In the genomic region with DNA sequence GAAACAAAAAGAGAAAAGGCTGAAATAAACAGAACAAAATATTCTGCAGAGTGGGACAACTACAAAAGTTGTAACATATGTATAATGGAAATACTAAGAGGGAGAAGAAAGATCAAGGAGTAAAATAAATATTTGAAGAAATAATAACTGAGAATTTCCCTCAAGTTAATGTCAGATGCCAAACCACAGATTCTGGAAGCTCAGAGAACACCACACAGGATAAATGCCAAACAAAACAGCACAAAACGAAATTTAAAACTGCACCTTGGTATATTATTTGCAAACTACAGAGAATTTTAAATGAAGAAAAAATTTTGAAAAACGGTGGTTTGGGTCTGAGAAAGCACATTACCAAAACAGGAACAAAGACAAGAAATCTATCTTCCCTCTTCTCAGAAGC, we compare ENCODE assay signal across 2 cellular contexts.
TF ChIP-seq lines count a peak whose summit lies in the region.

No MANE protein-coding gene starts in this region.

TF ChIP-seq in SK-N-SH, 30 proteins besides CTCF, POLR2A, EP300 and RAD21 (continued from another document):
- TF ChIP-seq SMC3 (IDR thresholded peaks at IDR 0.05; ENCODE audit: low read depth, low read length) (no peak), NFIC (IDR thresholded peaks at IDR 0.05; ENCODE audit: borderline replicate concordance) (no peak), EZH2phosphoT487 (IDR thresholded peaks at IDR 0.05; ENCODE audit: borderline replicate concordance, low read depth) (no peak), RFX5 (IDR thresholded peaks at IDR 0.05; ENCODE audit: low read length) (no peak), JUND (IDR thresholded peaks at IDR 0.05) (no peak), CHD2 (IDR thresholded peaks at IDR 0.05; ENCODE audit: low read length, partially characterized antibody) (no peak), YY1 (IDR thresholded peaks at IDR 0.05; ENCODE audit: low read depth) (no peak), FOSL2 (IDR thresholded peaks at IDR 0.05; ENCODE audit: borderline replicate concordance, low read depth) (no peak), RCOR1 (IDR thresholded peaks at IDR 0.05; ENCODE audit: low read length) (no peak), TAF1 (IDR thresholded peaks at IDR 0.05; ENCODE audit: borderline replicate concordance, low read depth, low read length) (no peak)
- TF ChIP-seq, protein P1, sequence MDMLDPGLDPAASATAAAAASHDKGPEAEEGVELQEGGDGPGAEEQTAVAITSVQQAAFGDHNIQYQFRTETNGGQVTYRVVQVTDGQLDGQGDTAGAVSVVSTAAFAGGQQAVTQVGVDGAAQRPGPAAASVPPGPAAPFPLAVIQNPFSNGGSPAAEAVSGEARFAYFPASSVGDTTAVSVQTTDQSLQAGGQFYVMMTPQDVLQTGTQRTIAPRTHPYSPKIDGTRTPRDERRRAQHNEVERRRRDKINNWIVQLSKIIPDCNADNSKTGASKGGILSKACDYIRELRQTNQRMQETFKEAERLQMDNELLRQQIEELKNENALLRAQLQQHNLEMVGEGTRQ (IDR thresholded peaks at IDR 0.05; ENCODE audit: borderline replicate concordance, low read depth, low read length) = no peak
- TF ChIP-seq, protein P2, sequence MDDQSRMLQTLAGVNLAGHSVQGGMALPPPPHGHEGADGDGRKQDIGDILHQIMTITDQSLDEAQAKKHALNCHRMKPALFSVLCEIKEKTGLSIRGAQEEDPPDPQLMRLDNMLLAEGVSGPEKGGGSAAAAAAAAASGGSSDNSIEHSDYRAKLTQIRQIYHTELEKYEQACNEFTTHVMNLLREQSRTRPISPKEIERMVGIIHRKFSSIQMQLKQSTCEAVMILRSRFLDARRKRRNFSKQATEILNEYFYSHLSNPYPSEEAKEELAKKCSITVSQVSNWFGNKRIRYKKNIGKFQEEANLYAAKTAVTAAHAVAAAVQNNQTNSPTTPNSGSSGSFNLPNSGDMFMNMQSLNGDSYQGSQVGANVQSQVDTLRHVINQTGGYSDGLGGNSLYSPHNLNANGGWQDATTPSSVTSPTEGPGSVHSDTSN (IDR thresholded peaks at IDR 0.05) = no peak

TF ChIP-seq in SK-N-SH treated with all-trans-retinoic acid at 6 μM for 48 hours, 23 proteins besides CTCF, POLR2A, EP300 and RAD21 (continued from another document):
- TF ChIP-seq ESRRG (CRISPR knock-in tag; IDR thresholded peaks at IDR 0.05) = no peak
- TF ChIP-seq SNAI2 (CRISPR knock-in tag; IDR thresholded peaks at IDR 0.05) = no peak
- TF ChIP-seq ARNTL (CRISPR knock-in tag; IDR thresholded peaks at IDR 0.05; ENCODE audit: borderline replicate concordance, low read depth) = no peak
- TF ChIP-seq, protein P3, sequence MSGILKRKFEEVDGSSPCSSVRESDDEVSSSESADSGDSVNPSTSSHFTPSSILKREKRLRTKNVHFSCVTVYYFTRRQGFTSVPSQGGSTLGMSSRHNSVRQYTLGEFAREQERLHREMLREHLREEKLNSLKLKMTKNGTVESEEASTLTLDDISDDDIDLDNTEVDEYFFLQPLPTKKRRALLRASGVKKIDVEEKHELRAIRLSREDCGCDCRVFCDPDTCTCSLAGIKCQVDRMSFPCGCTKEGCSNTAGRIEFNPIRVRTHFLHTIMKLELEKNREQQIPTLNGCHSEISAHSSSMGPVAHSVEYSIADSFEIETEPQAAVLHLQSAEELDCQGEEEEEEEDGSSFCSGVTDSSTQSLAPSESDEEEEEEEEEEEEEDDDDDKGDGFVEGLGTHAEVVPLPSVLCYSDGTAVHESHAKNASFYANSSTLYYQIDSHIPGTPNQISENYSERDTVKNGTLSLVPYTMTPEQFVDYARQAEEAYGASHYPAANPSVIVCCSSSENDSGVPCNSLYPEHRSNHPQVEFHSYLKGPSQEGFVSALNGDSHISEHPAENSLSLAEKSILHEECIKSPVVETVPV (CRISPR knock-in tag; IDR thresholded peaks at IDR 0.05) = no peak
- no peak for TF ChIP-seq ZFP30 (CRISPR knock-in tag; IDR thresholded peaks at IDR 0.05)
- TF ChIP-seq TCF4 (CRISPR knock-in tag; IDR thresholded peaks at IDR 0.05; ENCODE audit: borderline replicate concordance) = no peak
- no peak for TF ChIP-seq PPARA (CRISPR knock-in tag; IDR thresholded peaks at IDR 0.05; ENCODE audit: borderline replicate concordance)
- no peak for TF ChIP-seq ZNF565 (CRISPR knock-in tag; conservative IDR thresholded peaks at IDR 0.05; ENCODE audit: low read depth)
- no peak for TF ChIP-seq ZFP3 (CRISPR knock-in tag; IDR thresholded peaks at IDR 0.05)
- TF ChIP-seq CSDC2 (CRISPR knock-in tag; IDR thresholded peaks at IDR 0.05) = no peak
- TF ChIP-seq OSR1 (CRISPR knock-in tag; IDR thresholded peaks at IDR 0.05) = no peak
